ENCODE assay signal across 1 cellular context in the genomic region with DNA sequence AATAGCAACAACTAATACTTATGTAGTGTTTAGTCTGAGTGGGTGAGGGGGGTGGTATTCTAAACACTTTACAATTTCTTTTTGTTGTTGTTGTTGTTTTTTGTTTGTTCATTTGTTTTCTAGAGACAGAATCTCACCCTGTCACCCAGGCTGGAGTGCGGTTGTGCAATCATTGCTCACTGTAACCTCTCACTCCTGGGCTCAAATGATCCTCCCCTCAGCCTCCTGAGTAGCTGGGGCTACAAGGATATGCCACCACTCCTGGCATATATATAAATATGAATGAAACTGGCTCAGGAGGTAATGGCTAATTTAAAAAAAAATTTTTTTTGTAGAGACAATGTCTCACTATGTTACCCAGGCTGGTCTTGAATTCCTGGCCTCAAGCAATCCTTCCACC.
A peak's percentile ranks its signal among the peaks of the same experiment; 100 is the strongest.
TF ChIP-seq lines count a peak whose summit lies in the region.

No MANE protein-coding gene starts in this region.

TF ChIP-seq in K562, 482 proteins besides CTCF, POLR2A, EP300 and RAD21 (continued from another document):
- TF ChIP-seq, protein P1, sequence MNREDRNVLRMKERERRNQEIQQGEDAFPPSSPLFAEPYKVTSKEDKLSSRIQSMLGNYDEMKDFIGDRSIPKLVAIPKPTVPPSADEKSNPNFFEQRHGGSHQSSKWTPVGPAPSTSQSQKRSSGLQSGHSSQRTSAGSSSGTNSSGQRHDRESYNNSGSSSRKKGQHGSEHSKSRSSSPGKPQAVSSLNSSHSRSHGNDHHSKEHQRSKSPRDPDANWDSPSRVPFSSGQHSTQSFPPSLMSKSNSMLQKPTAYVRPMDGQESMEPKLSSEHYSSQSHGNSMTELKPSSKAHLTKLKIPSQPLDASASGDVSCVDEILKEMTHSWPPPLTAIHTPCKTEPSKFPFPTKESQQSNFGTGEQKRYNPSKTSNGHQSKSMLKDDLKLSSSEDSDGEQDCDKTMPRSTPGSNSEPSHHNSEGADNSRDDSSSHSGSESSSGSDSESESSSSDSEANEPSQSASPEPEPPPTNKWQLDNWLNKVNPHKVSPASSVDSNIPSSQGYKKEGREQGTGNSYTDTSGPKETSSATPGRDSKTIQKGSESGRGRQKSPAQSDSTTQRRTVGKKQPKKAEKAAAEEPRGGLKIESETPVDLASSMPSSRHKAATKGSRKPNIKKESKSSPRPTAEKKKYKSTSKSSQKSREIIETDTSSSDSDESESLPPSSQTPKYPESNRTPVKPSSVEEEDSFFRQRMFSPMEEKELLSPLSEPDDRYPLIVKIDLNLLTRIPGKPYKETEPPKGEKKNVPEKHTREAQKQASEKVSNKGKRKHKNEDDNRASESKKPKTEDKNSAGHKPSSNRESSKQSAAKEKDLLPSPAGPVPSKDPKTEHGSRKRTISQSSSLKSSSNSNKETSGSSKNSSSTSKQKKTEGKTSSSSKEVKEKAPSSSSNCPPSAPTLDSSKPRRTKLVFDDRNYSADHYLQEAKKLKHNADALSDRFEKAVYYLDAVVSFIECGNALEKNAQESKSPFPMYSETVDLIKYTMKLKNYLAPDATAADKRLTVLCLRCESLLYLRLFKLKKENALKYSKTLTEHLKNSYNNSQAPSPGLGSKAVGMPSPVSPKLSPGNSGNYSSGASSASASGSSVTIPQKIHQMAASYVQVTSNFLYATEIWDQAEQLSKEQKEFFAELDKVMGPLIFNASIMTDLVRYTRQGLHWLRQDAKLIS (CRISPR knock-in tag; IDR thresholded peaks at IDR 0.05) = no peak
- TF ChIP-seq POU5F1 (IDR thresholded peaks at IDR 0.05; ENCODE audit: borderline replicate concordance, low read depth, low read length, partially characterized antibody) (no peak), NFXL1 (CRISPR knock-in tag; IDR thresholded peaks at IDR 0.05) (no peak), KLF10 (CRISPR knock-in tag; IDR thresholded peaks at IDR 0.05) (no peak), FOXA1 (IDR thresholded peaks at IDR 0.05; ENCODE audit: borderline replicate concordance) (no peak), HNRNPL (IDR thresholded peaks at IDR 0.05; ENCODE audit: low read depth, low read length) (no peak), HEY1 (CRISPR knock-in tag; IDR thresholded peaks at IDR 0.05; ENCODE audit: borderline replicate concordance) (no peak), CEBPG (CRISPR knock-in tag; IDR thresholded peaks at IDR 0.05) (no peak), CEBPG (tag; conservative IDR thresholded peaks at IDR 0.05 in 1 of 2, IDR thresholded peaks at IDR 0.05 in 1 of 2) (peak in 1 of 2 experiments; percentile 38; a peak in 1 of 4 replicates), NR2F6 (CRISPR knock-in tag; IDR thresholded peaks at IDR 0.05) (no peak), CEBPB (tag; IDR thresholded peaks at IDR 0.05) (peak; percentile 58), HDAC1 (IDR thresholded peaks at IDR 0.05) (no peak)
TF ChIP-seq in K562: peak in this region for 2.
